Comparison of ENCODE assay signal across 2 cellular contexts in genomic region chr3:58629629-58630028, GRCh38.
TF ChIP-seq lines count a peak whose summit lies in the region.

No MANE protein-coding gene starts in this region.

TF ChIP-seq in liver, 16 proteins besides CTCF, POLR2A, EP300 and RAD21:
- no peak for TF ChIP-seq EGR1 (IDR thresholded peaks at IDR 0.05; ENCODE audit: low read depth in 2 of 2)
- TF ChIP-seq TAF1 (conservative IDR thresholded peaks at IDR 0.05), result no peak
- TF ChIP-seq FOXA1 (IDR thresholded peaks at IDR 0.05), result no peak
- no peak for TF ChIP-seq ATF3 (IDR thresholded peaks at IDR 0.05)
- TF ChIP-seq GABPA (IDR thresholded peaks at IDR 0.05 in 1 of 2, conservative IDR thresholded peaks at IDR 0.05 in 1 of 2), result no peak
- TF ChIP-seq HNF4A (conservative IDR thresholded peaks at IDR 0.05), result no peak
- TF ChIP-seq SP1 (IDR thresholded peaks at IDR 0.05), result no peak
- TF ChIP-seq YY1 (IDR thresholded peaks at IDR 0.05), result no peak

TF ChIP-seq in HepG2, 621 proteins besides CTCF, POLR2A, EP300 and RAD21:
- TF ChIP-seq AHR (CRISPR knock-in tag; IDR thresholded peaks at IDR 0.05), result no peak
- TF ChIP-seq, protein P1, sequence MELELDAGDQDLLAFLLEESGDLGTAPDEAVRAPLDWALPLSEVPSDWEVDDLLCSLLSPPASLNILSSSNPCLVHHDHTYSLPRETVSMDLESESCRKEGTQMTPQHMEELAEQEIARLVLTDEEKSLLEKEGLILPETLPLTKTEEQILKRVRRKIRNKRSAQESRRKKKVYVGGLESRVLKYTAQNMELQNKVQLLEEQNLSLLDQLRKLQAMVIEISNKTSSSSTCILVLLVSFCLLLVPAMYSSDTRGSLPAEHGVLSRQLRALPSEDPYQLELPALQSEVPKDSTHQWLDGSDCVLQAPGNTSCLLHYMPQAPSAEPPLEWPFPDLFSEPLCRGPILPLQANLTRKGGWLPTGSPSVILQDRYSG (CRISPR knock-in tag; IDR thresholded peaks at IDR 0.05), result no peak
- no peak for TF ChIP-seq ZNF720 (CRISPR knock-in tag; IDR thresholded peaks at IDR 0.05)
